Comparison of ENCODE assay signal across 8 cellular contexts in the genomic region with DNA sequence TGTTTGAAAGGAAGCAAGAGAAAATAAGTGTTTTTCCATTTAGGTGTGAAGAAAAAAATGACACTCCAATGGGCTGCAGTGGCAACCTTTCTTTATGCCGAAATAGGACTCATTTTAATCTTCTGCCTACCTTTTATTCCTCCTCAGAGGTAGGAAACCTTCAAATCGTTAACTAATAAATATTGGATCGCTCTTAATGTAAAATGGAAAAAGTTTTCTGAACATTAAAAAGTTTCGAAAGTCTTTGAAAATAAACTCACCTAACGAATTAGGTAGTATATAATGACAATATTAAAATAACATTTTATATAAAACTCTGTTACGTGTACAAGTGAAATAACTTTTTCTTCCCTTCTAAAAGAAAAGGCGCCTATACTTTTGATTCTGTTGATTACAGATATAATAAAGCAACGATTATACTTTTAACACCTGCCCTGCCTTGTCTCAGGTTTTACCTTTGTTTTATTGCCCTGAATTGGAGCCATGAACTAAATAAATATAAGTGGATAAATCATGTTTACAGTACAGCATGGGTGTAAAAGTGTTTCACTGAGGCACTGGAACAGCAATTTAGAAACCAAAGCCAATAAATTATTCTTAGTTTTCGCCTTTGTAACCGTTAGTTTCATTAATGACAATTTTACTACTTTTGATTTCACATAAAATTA. TPM values are rescaled to one million over a fixed set of nuclear protein-coding genes. Genes with fewer than 3 reads are reported as not detected.
DNase-seq lines count a peak whose midpoint lies in the region; ATAC-seq and TF ChIP-seq lines count a peak whose summit lies in the region.

No MANE protein-coding gene starts in this region.

- peak overlapping the region in 1 of 2 donors; percentile 43 for H3K27ac Mint-ChIP-seq in natural killer cell treated with Interleukin-12 subunit alpha and Interleukin-12 subunit beta and Interleukin-15 and Interleukin-18, amount 100 ng/mL, for 72 hours

- H2AFZ ChIP-seq in Loucy (ENCODE audit: low read length), result peak overlapping the region; percentile 100

- peaks cover 28% of the 10 kb centered on the region for H3K79me2 ChIP-seq in Loucy (ENCODE audit: insufficient read depth, low read length)

- H3K27me3 Mint-ChIP-seq in natural killer cell treated with Interleukin-12 subunit alpha and Interleukin-12 subunit beta and Interleukin-15 and Interleukin-18, amount 100 ng/mL, for 72 hours, result no peaks in the 10 kb centered on the region

- H3K27ac ChIP-seq in BLaER1, result peak overlapping the region; percentile 83
- peak overlapping the region in 57 of 59 donors; percentile 72 to 96 (median 87) for H3K27ac ChIP-seq in dorsolateral prefrontal cortex

- peak overlapping the region; percentile 77 for H3K4me3 Mint-ChIP-seq in natural killer cell treated with Interleukin-12 subunit alpha and Interleukin-12 subunit beta and Interleukin-15 and Interleukin-18, amount 100 ng/mL, for 72 hours

- H3K36me3 Mint-ChIP-seq in natural killer cell treated with Interleukin-12 subunit alpha and Interleukin-12 subunit beta and Interleukin-15 and Interleukin-18, amount 100 ng/mL, for 72 hours, result no peaks in the 10 kb centered on the region

- no peaks in the 10 kb centered on the region for H3K9me2 ChIP-seq in Loucy (replicated peaks; ENCODE audit: low read depth, low read length)

- peaks cover 14 to 24% of the 10 kb centered on the region in 2 donors for H3K4me1 Mint-ChIP-seq in natural killer cell treated with Interleukin-12 subunit alpha and Interleukin-12 subunit beta and Interleukin-15 and Interleukin-18, amount 100 ng/mL, for 72 hours (ENCODE audit: low read depth in 2 of 2)

- H3K4me2 ChIP-seq in BLaER1, result peak overlapping the region; percentile 78
- peak overlapping the region; percentile 95 for H3K4me2 ChIP-seq in Loucy (ENCODE audit: low read depth, low read length, poor library complexity, severe bottlenecking)

- H4K20me1 ChIP-seq in BLaER1 (peaks cover 12% of the 10 kb centered on the region), Loucy (ENCODE audit: insufficient read depth, low read length, poor library complexity, severe bottlenecking) (peaks cover 11% of the 10 kb centered on the region)

- H3K9me3 Mint-ChIP-seq in natural killer cell treated with Interleukin-12 subunit alpha and Interleukin-12 subunit beta and Interleukin-15 and Interleukin-18, amount 100 ng/mL, for 72 hours, result no peaks in the 10 kb centered on the region

- peak overlapping the region; percentile 82 for H3K4me3 ChIP-seq in BLaER1
- peak overlapping the region; percentile 99 for H3K4me3 ChIP-seq in Loucy (ENCODE audit: low read length, poor library complexity, severe bottlenecking)
- peak overlapping the region; percentile 62 to 98 (median 84) for H3K4me3 ChIP-seq in dorsolateral prefrontal cortex

- intact Hi-C loops in dorsolateral prefrontal cortex (cut with DNase I), result loop anchor here in 1 of 2 donors (10.0 kb wide), 1 partner anchor 144 kb away; no protein-coding TSS in a partner anchor

- H3K36me3 ChIP-seq in BLaER1, result peaks cover 10% of the 10 kb centered on the region
- H3K36me3 ChIP-seq in Loucy (ENCODE audit: insufficient read depth, low read length), result no peaks in the 10 kb centered on the region

- no peaks in the 10 kb centered on the region for H3F3A ChIP-seq in Loucy (ENCODE audit: low read depth)

- ATAC-seq in natural killer cell treated with Interleukin-12 subunit alpha and Interleukin-12 subunit beta and Interleukin-15 and Interleukin-18, amount 100 ng/mL, for 72 hours, result no peak
- ATAC-seq in GM18873 (IDR thresholded peaks at IDR 0.05; ENCODE audit: low FRiP score, unreplicated experiment), result no peak

- peak overlapping the region; percentile 83 for H3K9ac ChIP-seq in BLaER1
- H3K9ac ChIP-seq in Loucy (ENCODE audit: low read depth, low read length, poor library complexity, severe bottlenecking), result peak overlapping the region; percentile 96

- H3K4me1 ChIP-seq in BLaER1, result peaks cover 17% of the 10 kb centered on the region
- peaks cover 29% of the 10 kb centered on the region for H3K4me1 ChIP-seq in Loucy (ENCODE audit: insufficient read depth, low read length, poor library complexity, severe bottlenecking)

- H3K9me3 ChIP-seq in BLaER1 (no peaks in the 10 kb centered on the region), Loucy (ENCODE audit: insufficient read depth, low read depth, low read length) (no peaks in the 10 kb centered on the region)

- H3K27me3 ChIP-seq in BLaER1 (peaks cover 35% of the 10 kb centered on the region), Loucy (ENCODE audit: insufficient read depth, low read length, poor library complexity, severe bottlenecking) (no peaks in the 10 kb centered on the region), dorsolateral prefrontal cortex (no peaks in the 10 kb centered on the region)

- DNase-seq in dorsolateral prefrontal cortex (no peak), midbrain (lab: John Stamatoyannopoulos, UW) (no peak), NOMO-1 (lab: John Stamatoyannopoulos, UW; ENCODE audit: unreplicated experiment in 2 of 2) (no peak)
- DNase-seq in natural killer cell treated with Interleukin-12 subunit alpha and Interleukin-12 subunit beta and Interleukin-15 and Interleukin-18, amount 100 ng/mL, for 72 hours (ENCODE audit: low spot score), result no peak
- no peak for DNase-seq in stimulated activated CD4-positive, alpha-beta T cell treated with anti-CD3 and anti-CD28 coated beads, Interleukin-15, amount 100 ng/mL, for 24 hours

- TF ChIP-seq CTCF in Loucy (conservative IDR thresholded peaks at IDR 0.05; ENCODE audit: low read length) (no peak), dorsolateral prefrontal cortex (IDR thresholded peaks at IDR 0.05 in 54 of 56, conservative IDR thresholded peaks at IDR 0.05 in 2 of 56; ENCODE audit: low read depth in 1 of 56, partially characterized antibody in 56 of 56) (peak in 2 of 56 donors; percentile 20 to 32)

RNA-seq across cellular contexts. Expression of gene BCAP29, which starts 0.8 kb away (rescaled TPM):
- total RNA-seq in dorsolateral prefrontal cortex, result 100 to 1,000 TPM in 94 of 120 experiments, 10 to 100 TPM in 26; 61.4 to 148 (median 112) TPM
- total RNA-seq in natural killer cell treated with Interleukin-12 subunit alpha and Interleukin-12 subunit beta and Interleukin-15 and Interleukin-18, amount 100 ng/mL, for 72 hours, result 10 to 100 TPM; 37.7 to 43.0 TPM

RNA-seq across cellular contexts. Expression of gene DUS4L, which starts 17.1 kb away (rescaled TPM):
- total RNA-seq in dorsolateral prefrontal cortex, result 10 to 100 TPM in 76 of 120 experiments, 1 to 10 TPM in 44; 5.6 to 15.9 (median 10.8) TPM
- 10 to 100 TPM in 1 of 2 donors, 1 to 10 TPM in 1; 6.4 to 10.0 TPM for total RNA-seq in natural killer cell treated with Interleukin-12 subunit alpha and Interleukin-12 subunit beta and Interleukin-15 and Interleukin-18, amount 100 ng/mL, for 72 hours

RNA-seq across cellular contexts. Expression of gene COG5, which starts 17.1 kb away (rescaled TPM):
- 10 to 100 TPM; 37.1 to 87.3 (median 52.6) TPM for total RNA-seq in dorsolateral prefrontal cortex
- 10 to 100 TPM; 41.0 to 56.2 TPM for total RNA-seq in natural killer cell treated with Interleukin-12 subunit alpha and Interleukin-12 subunit beta and Interleukin-15 and Interleukin-18, amount 100 ng/mL, for 72 hours
